21 cellular contexts compared by ENCODE assay signal in genomic region chr3:174640932-174641331, GRCh38.
"Had no signal": no experiment of that assay in that cellular context is flagged by ENCODE, and none has a peak within 500 bp of the region (broad histone marks: within the 10 kb centered on the region; RNA-seq: fewer than 3 reads in every experiment).

No MANE protein-coding gene starts in this region.

- H3K27ac Mint-ChIP-seq: dendritic cell treated with granulocyte-macrophage colony-stimulating factor and Interleukin-4, amounts not matched to agents 40 ng/mL and 50 ng/mL, for 4 days; effector memory CD8-positive, alpha-beta T cell; immature natural killer cell; mesothelial cell of epicardium; naive B cell had no signal

- H3K36me3 Mint-ChIP-seq: mesothelial cell of epicardium, naive B cell had no signal

- H3K4me1 ChIP-seq: colonic mucosa, esophagus muscularis mucosa, gastrocnemius medialis, heart left ventricle, left lung, lower lobe of right lung had no signal

- H3K27ac ChIP-seq: colonic mucosa, esophagus muscularis mucosa, gastrocnemius medialis, heart left ventricle, hepatocyte, left lung, lower lobe of right lung had no signal

- DNase-seq: colonic mucosa; cortex of kidney; effector CD8-positive, alpha-beta T cell; effector memory CD8-positive, alpha-beta T cell; foreskin fibroblast; foreskin melanocyte; gastrocnemius medialis; heart left ventricle; hypothalamus; immature natural killer cell; left cardiac atrium; left ventricle myocardium superior; lower lobe of right lung; mesenchymal stem cell; mucosa of descending colon; naive B cell had no signal

- H3K9me3 Mint-ChIP-seq: dendritic cell treated with granulocyte-macrophage colony-stimulating factor and Interleukin-4, amounts not matched to agents 40 ng/mL and 50 ng/mL, for 4 days had no signal

- H3K4me3 Mint-ChIP-seq: dendritic cell treated with granulocyte-macrophage colony-stimulating factor and Interleukin-4, amounts not matched to agents 40 ng/mL and 50 ng/mL, for 4 days; effector memory CD8-positive, alpha-beta T cell; immature natural killer cell; mesothelial cell of epicardium; naive B cell had no signal

- H3K9me3 ChIP-seq: colonic mucosa, esophagus muscularis mucosa, gastrocnemius medialis, heart left ventricle, lower lobe of right lung, mucosa of descending colon had no signal

- H3K4me1 Mint-ChIP-seq: immature natural killer cell, mesothelial cell of epicardium, naive B cell had no signal

- H3K27me3 ChIP-seq: colonic mucosa, esophagus muscularis mucosa, gastrocnemius medialis, heart left ventricle, hepatocyte, left lung had no signal

- H3K4me3 ChIP-seq: colonic mucosa, esophagus muscularis mucosa, gastrocnemius medialis, heart left ventricle, hepatocyte, left lung, lower lobe of right lung, mucosa of descending colon had no signal

- H3K27me3 Mint-ChIP-seq: dendritic cell treated with granulocyte-macrophage colony-stimulating factor and Interleukin-4, amounts not matched to agents 40 ng/mL and 50 ng/mL, for 4 days; effector memory CD8-positive, alpha-beta T cell; naive B cell had no signal

- H3K36me3 ChIP-seq: colonic mucosa, esophagus muscularis mucosa, gastrocnemius medialis, heart left ventricle, left lung, lower lobe of right lung had no signal
